ENCODE assay signal across 22 cellular contexts in the genomic region with DNA sequence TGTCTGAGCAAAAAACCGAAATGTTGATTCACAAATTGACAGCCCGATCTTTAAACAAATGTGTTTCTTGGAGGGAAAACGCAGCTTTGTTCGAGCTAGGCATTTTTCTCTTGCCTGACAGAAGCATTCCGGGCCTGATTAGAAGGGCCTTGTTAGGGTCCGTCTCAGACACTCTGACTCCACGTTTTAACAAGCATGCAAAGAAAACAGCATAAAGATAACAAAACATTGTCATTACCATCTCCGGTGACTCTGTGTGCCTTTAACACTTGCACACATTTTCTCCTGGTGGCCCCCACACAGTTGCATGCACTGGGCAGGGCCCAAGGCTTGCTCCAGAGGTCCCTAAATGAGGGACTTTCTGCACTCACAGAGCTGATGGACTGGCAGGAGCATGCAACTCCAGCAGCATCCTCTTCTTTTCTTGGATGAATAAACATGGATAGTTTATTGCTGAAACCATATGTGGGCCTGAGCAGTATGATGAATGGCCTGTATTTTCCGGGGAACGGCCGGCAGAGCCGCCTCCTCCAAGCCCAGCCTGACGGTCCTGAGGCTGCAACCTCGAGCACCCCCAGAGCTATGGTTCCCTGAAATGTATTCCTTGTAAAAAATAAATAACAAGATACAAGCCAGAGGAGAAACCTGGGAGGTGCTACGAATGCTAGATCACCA. TPM values are rescaled to one million over a fixed set of nuclear protein-coding genes. Genes with fewer than 3 reads are reported as not detected.
DNase-seq lines count a peak whose midpoint lies in the region; TF ChIP-seq lines count a peak whose summit lies in the region.
"Had no signal": no experiment of that assay in that cellular context is flagged by ENCODE, and none has a peak within 500 bp of the region (broad histone marks: within the 10 kb centered on the region; RNA-seq: fewer than 3 reads in every experiment).

No MANE protein-coding gene starts in this region.

- H3K4me1 Mint-ChIP-seq in nephron progenitor cell (peaks cover 77% of the 10 kb centered on the region), type B pancreatic cell (ENCODE audit: unreplicated experiment) (peaks cover 18% of the 10 kb centered on the region)

- H3K9me2 ChIP-seq in hepatocyte (replicated peaks; ENCODE audit: insufficient read depth) (no peaks in the 10 kb centered on the region), Karpas-422 (replicated peaks; ENCODE audit: insufficient read depth, low read length) (no peaks in the 10 kb centered on the region)

- H3K4me1 ChIP-seq in SJCRH30 = peaks cover 19% of the 10 kb centered on the region; the same call in 1 of the 2 replicates
- H3K4me1 ChIP-seq in hepatocyte (ENCODE audit: insufficient read depth) = no peaks in the 10 kb centered on the region
- H3K4me1 ChIP-seq in Karpas-422 (ENCODE audit: low read length) = no peaks in the 10 kb centered on the region
- H3K4me1 ChIP-seq: BLaER1 had no signal

- H3K36me3 ChIP-seq in SJCRH30 (no peaks in the 10 kb centered on the region), hepatocyte (replicated peaks; ENCODE audit: insufficient read depth, low read depth) (no peaks in the 10 kb centered on the region), Karpas-422 (ENCODE audit: insufficient read depth, low read length) (no peaks in the 10 kb centered on the region)
- H3K36me3 ChIP-seq: BLaER1 had no signal

- no peak overlapping the region for H2AFZ ChIP-seq in hepatocyte
- no peak overlapping the region for H2AFZ ChIP-seq in Karpas-422 (ENCODE audit: low read length)

- H3K4me3 ChIP-seq in SJCRH30 = no peak overlapping the region
- H3K4me3 ChIP-seq in hepatocyte = no peak overlapping the region
- no peak overlapping the region for H3K4me3 ChIP-seq in Karpas-422 (ENCODE audit: low read length)
- H3K4me3 ChIP-seq: BLaER1 had no signal

- H3K27ac ChIP-seq in SJCRH30 (peak overlapping the region; percentile 84), hepatocyte (peak overlapping the region; percentile 43), Karpas-422 (ENCODE audit: low read length) (no peak overlapping the region)
- H3K27ac ChIP-seq: BLaER1, KMS-11 had no signal

- DNase-seq in SJCRH30 (peak; percentile 37 to 42), hepatocyte (ENCODE audit: low spot score) (no peak), nephron progenitor cell (no peak), type B pancreatic cell (ENCODE audit: extremely low spot score, unreplicated experiment) (no peak), Karpas-422 (no peak), superior temporal gyrus (ENCODE audit: extremely low spot score) (no peak), NCI-H524 (lab: John Stamatoyannopoulos, UW) (no peak)
- DNase-seq: ACHN; CD4-positive, alpha-beta T cell; COR-L47; DMS 273 treated with DMSO at 0.1 percent for 48 hours; DMS79 treated with DMSO at 0.1 percent for 48 hours; GOT3; HCEC 1CT; NCI-H1105 treated with DMSO at 0.1 percent for 48 hours; NCI-H1694; NCI-H2081; NCI-H2171 treated with DMSO at 0.1 percent for 48 hours; NCI-H526; OCI-M1 had no signal

- TF ChIP-seq CTCF in hepatocyte (IDR thresholded peaks at IDR 0.05; ENCODE audit: poor library complexity) (no peak), nephron progenitor cell (IDR thresholded peaks at IDR 0.05) (no peak), type B pancreatic cell (conservative IDR thresholded peaks at IDR 0.05) (no peak)

- 41% methylated on average over 15 of the region's 15 CpGs for WGBS in hepatocyte (ENCODE audit: low lambda C conversion rate, missing lambda C conversion rate)

- H3K9ac ChIP-seq in Karpas-422 (ENCODE audit: low read length) = no peak overlapping the region
- H3K9ac ChIP-seq: BLaER1, KMS-11 had no signal

- H3K27me3 ChIP-seq in SJCRH30 = no peaks in the 10 kb centered on the region
- no peaks in the 10 kb centered on the region for H3K27me3 ChIP-seq in hepatocyte
- H3K27me3 ChIP-seq in Karpas-422 (ENCODE audit: low read length) = no peaks in the 10 kb centered on the region
- H3K27me3 ChIP-seq: BLaER1 had no signal

- no peaks in the 10 kb centered on the region for H3K27me3 Mint-ChIP-seq in nephron progenitor cell (ENCODE audit: low read depth, poor library complexity)
- H3K27me3 Mint-ChIP-seq in type B pancreatic cell = peaks cover 27% of the 10 kb centered on the region
- H3K27me3 Mint-ChIP-seq: CD4-positive, alpha-beta T cell had no signal

- peak overlapping the region; percentile 5 for H3K4me2 ChIP-seq in hepatocyte
- H3K4me2 ChIP-seq in Karpas-422 (ENCODE audit: low read depth, low read length, poor library complexity, severe bottlenecking) = no peak overlapping the region
- H3K4me2 ChIP-seq: BLaER1, KMS-11 had no signal

- H3K4me3 Mint-ChIP-seq in nephron progenitor cell (peak overlapping the region; percentile 62), type B pancreatic cell (peak overlapping the region; percentile 58)
- H3K4me3 Mint-ChIP-seq: CD4-positive, alpha-beta T cell had no signal

- no peaks in the 10 kb centered on the region for H3K9me3 ChIP-seq in SJCRH30 (replicated peaks)
- no peaks in the 10 kb centered on the region for H3K9me3 ChIP-seq in hepatocyte (ENCODE audit: low read depth)
- no peaks in the 10 kb centered on the region for H3K9me3 ChIP-seq in Karpas-422 (ENCODE audit: low read length)
- H3K9me3 ChIP-seq: BLaER1 had no signal

- H3K9me3 Mint-ChIP-seq in nephron progenitor cell (no peaks in the 10 kb centered on the region), type B pancreatic cell (no peaks in the 10 kb centered on the region)
- H3K9me3 Mint-ChIP-seq: CD4-positive, alpha-beta T cell had no signal

- no peaks in the 10 kb centered on the region for H4K20me1 ChIP-seq in hepatocyte (ENCODE audit: insufficient read depth, poor library complexity, severe bottlenecking)
- H4K20me1 ChIP-seq in Karpas-422 (ENCODE audit: insufficient read depth, low read depth, low read length) = no peaks in the 10 kb centered on the region
- H4K20me1 ChIP-seq: BLaER1 had no signal

- H3K36me3 Mint-ChIP-seq in nephron progenitor cell (ENCODE audit: low read depth) (no peaks in the 10 kb centered on the region), type B pancreatic cell (no peaks in the 10 kb centered on the region)

- H3K27ac Mint-ChIP-seq in nephron progenitor cell (peak overlapping the region; percentile 96), type B pancreatic cell (no peak overlapping the region)
- H3K27ac Mint-ChIP-seq: CD4-positive, alpha-beta T cell had no signal

- H3K79me2 ChIP-seq in hepatocyte = no peaks in the 10 kb centered on the region
- no peaks in the 10 kb centered on the region for H3K79me2 ChIP-seq in Karpas-422 (ENCODE audit: low read length)

RNA-seq across cellular contexts. Expression of a gene that starts 50.9 kb away (rescaled TPM):
- 13.1 and 13.2 TPM in 2 replicates for total RNA-seq in SJCRH30 (2014; rRNA removed; shearing (Covaris generic))
- 0.40 and 0.77 TPM in 2 replicates for total RNA-seq in hepatocyte
- 0.15 and 0.22 TPM in 2 replicates for polyA plus RNA-seq in hepatocyte
- 0.81 and 26.1 TPM in 2 replicates for total RNA-seq in type B pancreatic cell (ENCODE audit: low replicate concordance)
- total RNA-seq in Karpas-422 (2014; rRNA removed; shearing (Covaris generic); ENCODE audit: low replicate concordance) = not detected in 2 replicates
- total RNA-seq: CD4-positive, alpha-beta T cell had no signal

Comparison
In these comparisons a context has a peak if more than half of its experiments do, and no peak if none do; other contexts are left out.
1. DNase-seq: peak in SJCRH30 (2 of 2); none in hepatocyte (single experiment), nephron progenitor cell (single experiment), type B pancreatic cell (single experiment), Karpas-422 (single experiment), superior temporal gyrus (single experiment) and NCI-H524 (0 of 2).